2 cellular contexts compared by ENCODE assay signal in genomic region chr5:58503634-58504033, GRCh38.
TF ChIP-seq lines count a peak whose summit lies in the region.

No MANE protein-coding gene starts in this region.

TF ChIP-seq in A549, 52 proteins besides CTCF, POLR2A, EP300 and RAD21 (continued from another document):
- TF ChIP-seq ATOH8 (CRISPR knock-in tag; IDR thresholded peaks at IDR 0.05; ENCODE audit: low read depth) (no peak), NFE2L2 (conservative IDR thresholded peaks at IDR 0.05; ENCODE audit: low read length) (no peak), E2F6 (IDR thresholded peaks at IDR 0.05; ENCODE audit: borderline replicate concordance, low read depth) (no peak), CBX8 (IDR thresholded peaks at IDR 0.05) (no peak), KDM1A (IDR thresholded peaks at IDR 0.05; ENCODE audit: low read depth) (no peak), NR3C1 (IDR thresholded peaks at IDR 0.05) (no peak), RNF2 (IDR thresholded peaks at IDR 0.05; ENCODE audit: borderline replicate concordance, low read depth) (no peak), BCL3 (IDR thresholded peaks at IDR 0.05) (no peak)

TF ChIP-seq in GM23338, 12 proteins besides CTCF, POLR2A, EP300 and RAD21 (continued from another document):
- TF ChIP-seq ZNF462 (CRISPR knock-in tag; IDR thresholded peaks at IDR 0.05) (no peak), NANOG (IDR thresholded peaks at IDR 0.05; ENCODE audit: borderline replicate concordance) (no peak), JUNB (IDR thresholded peaks at IDR 0.05; ENCODE audit: unreplicated experiment) (no peak), EZH2 (IDR thresholded peaks at IDR 0.05; ENCODE audit: low read depth, unreplicated experiment) (no peak), ETS1 (IDR thresholded peaks at IDR 0.05) (no peak), CREB1 (CRISPR knock-in tag; IDR thresholded peaks at IDR 0.05; ENCODE audit: low read depth) (no peak), ZNF114 (CRISPR knock-in tag; IDR thresholded peaks at IDR 0.05) (no peak), STAT1 (IDR thresholded peaks at IDR 0.05; ENCODE audit: unreplicated experiment) (no peak), REST (IDR thresholded peaks at IDR 0.05; ENCODE audit: unreplicated experiment) (no peak), POLR2AphosphoS5 (IDR thresholded peaks at IDR 0.05; ENCODE audit: low read depth) (no peak), EZH2phosphoT487 (IDR thresholded peaks at IDR 0.05; ENCODE audit: unreplicated experiment) (no peak)
TF ChIP-seq in GM23338: peak in this region for 0.
